In genomic region chr6:144296973-144297372, GRCh38 we compare ENCODE assay signal across 17 cellular contexts. TPM values are rescaled to one million over a fixed set of nuclear protein-coding genes. Genes with fewer than 3 reads are reported as not detected.
DNase-seq lines count a peak whose midpoint lies in the region; ATAC-seq, FAIRE-seq and TF ChIP-seq lines count a peak whose summit lies in the region.
"Had no signal": no experiment of that assay in that cellular context is flagged by ENCODE, and none has a peak within 500 bp of the region (broad histone marks: within the 10 kb centered on the region; RNA-seq: fewer than 3 reads in every experiment).

No MANE protein-coding gene starts in this region.

- H2BK120ac ChIP-seq in IMR-90 (ENCODE audit: low read depth, low read length) = peak overlapping the region; percentile 13; the same call in 1 of the 2 replicates

- H3K36me3 ChIP-seq in IMR-90 (ENCODE audit: control insufficient read depth, insufficient read depth, low read length) = peaks cover 7% of the 10 kb centered on the region
- H3K36me3 ChIP-seq in colonic mucosa = no peaks in the 10 kb centered on the region
- peaks cover 0 to 2% (median 0%) of the 10 kb centered on the region in 4 donors for H3K36me3 ChIP-seq in right lobe of liver
- H3K36me3 ChIP-seq in suprapubic skin = no peaks in the 10 kb centered on the region

- no peak overlapping the region for H4K91ac ChIP-seq in IMR-90 (ENCODE audit: insufficient read depth, low read depth, low read length)

- peak overlapping the region; percentile 76; the same call in 1 of the 2 replicates for H3K14ac ChIP-seq in IMR-90 (replicated peaks; ENCODE audit: low read depth, low read length)

- no peak overlapping the region for H2AK9ac ChIP-seq in IMR-90 (replicated peaks; ENCODE audit: low read depth, low read length, poor library complexity)

- CTCF ChIA-PET in IMR-90 (lab: Yijun Ruan, JAX) = no interaction called here

- no peak for TF ChIP-seq POLR2A in IMR-90 (IDR thresholded peaks at IDR 0.05; ENCODE audit: low read depth, low read length)
- TF ChIP-seq POLR2A in right lobe of liver (IDR thresholded peaks at IDR 0.05) = no peak
- no peak for TF ChIP-seq POLR2A in suprapubic skin (IDR thresholded peaks at IDR 0.05)

- no peak overlapping the region for H3K56ac ChIP-seq in IMR-90 (ENCODE audit: extremely low read depth, insufficient read depth, low read length)

- H3K9me3 ChIP-seq in IMR-90 (ENCODE audit: control insufficient read depth, insufficient read depth, low read length) (no peaks in the 10 kb centered on the region), colonic mucosa (no peaks in the 10 kb centered on the region), right lobe of liver (no peaks in the 10 kb centered on the region), suprapubic skin (no peaks in the 10 kb centered on the region)

- intact Hi-C loops in IMR-90 (cut with micrococcal nuclease) = no loop called here
- intact Hi-C loops in colonic mucosa (cut with DNase I) = no loop called here
- intact Hi-C loops in right lobe of liver (cut with DNase I) = no loop called here

- H3K4me2 ChIP-seq in IMR-90 (ENCODE audit: low read depth, low read length) = no peak overlapping the region

- FAIRE-seq in frontal cortex (lab: Jason Lieb, UNC) = no peak
- FAIRE-seq: GM12878, H54, kidney had no signal

- H3K18ac ChIP-seq in IMR-90 (ENCODE audit: low read depth, low read length) = peak overlapping the region; percentile 28; the same call in 1 of the 2 replicates

- H3K4me3 ChIP-seq in IMR-90 (ENCODE audit: insufficient read depth, low read depth, low read length) = no peak overlapping the region
- H3K4me3 ChIP-seq in colonic mucosa = no peak overlapping the region
- H3K4me3 ChIP-seq in right lobe of liver = no peak overlapping the region
- no peak overlapping the region for H3K4me3 ChIP-seq in suprapubic skin
- H3K4me3 ChIP-seq: dorsolateral prefrontal cortex, GM12878 had no signal

- H4K5ac ChIP-seq in IMR-90 (ENCODE audit: low read depth, low read length) = no peak overlapping the region

- TF ChIP-seq CTCF in IMR-90 (conservative IDR thresholded peaks at IDR 0.05; ENCODE audit: low read depth, low read length) (no peak), colonic mucosa (IDR thresholded peaks at IDR 0.05) (no peak), right lobe of liver (IDR thresholded peaks at IDR 0.05) (no peak), suprapubic skin (IDR thresholded peaks at IDR 0.05) (no peak)

- H3K4me1 ChIP-seq in IMR-90 (ENCODE audit: control insufficient read depth, insufficient read depth, low read length) (peaks cover 10% of the 10 kb centered on the region), colonic mucosa (no peaks in the 10 kb centered on the region), right lobe of liver (peaks cover 0 to 30% (median 7%) of the 10 kb centered on the region in 4 donors), suprapubic skin (peaks cover 41% of the 10 kb centered on the region)

- dilution Hi-C loops in IMR-90 (cut with HindIII; ENCODE audit: low sequenced_read_pairs, unreplicated experiment) = no loop called here

- H3K79me1 ChIP-seq in IMR-90 (ENCODE audit: low read depth in 1 of 2, low read length in 2 of 2) = peaks cover 45 to 68% of the 10 kb centered on the region in 2 experiments

- H4K20me1 ChIP-seq in IMR-90 (ENCODE audit: insufficient read depth, low read length) = no peaks in the 10 kb centered on the region; the same call in 1 of the 2 replicates

- H2BK5ac ChIP-seq in IMR-90 (ENCODE audit: low read depth, low read length, poor library complexity, severe bottlenecking) = no peak overlapping the region

- WGBS in IMR-90 (ENCODE audit: extremely low coverage in 2 of 2, insufficient read length in 1 of 2), 2 experiments = no CpG with 5 or more reads among the region's 2 CpGs
- 6% methylated on average over 2 of the region's 2 CpGs for WGBS in right lobe of liver (ENCODE audit: insufficient coverage, low coverage, low lambda C conversion rate, missing lambda C conversion rate)
- 24% methylated on average over 2 of the region's 2 CpGs for WGBS in suprapubic skin

- H3K9ac ChIP-seq in IMR-90 (ENCODE audit: low read depth, low read length) = no peak overlapping the region
- H3K9ac ChIP-seq in colonic mucosa (ENCODE audit: low read depth in 2 of 2, low read length in 2 of 2) = no peak overlapping the region

- no peak for ATAC-seq in IMR-90 (ENCODE audit: low read depth)
- peak; percentile 74 to 87 (median 79) for ATAC-seq in right lobe of liver
- ATAC-seq in HG03280 (IDR thresholded peaks at IDR 0.05; ENCODE audit: unreplicated experiment) = no peak
- ATAC-seq: foreskin keratinocyte, GM12878 had no signal

- no peak overlapping the region for H3K23ac ChIP-seq in IMR-90 (ENCODE audit: low read depth, low read length)

- H4K8ac ChIP-seq in IMR-90 (ENCODE audit: low read depth in 2 of 2, low read length in 2 of 2) = no peak overlapping the region

- DNase-seq in IMR-90 = no peak
- DNase-seq in colonic mucosa = no peak
- DNase-seq in right lobe of liver = peak; percentile 60 to 78 (median 65)
- DNase-seq in suprapubic skin (ENCODE audit: low spot score in 2 of 2) = no peak
- DNase-seq in activated naive CD4-positive, alpha-beta T cell (lab: John Stamatoyannopoulos, UW) = no peak
- DNase-seq in midbrain (lab: John Stamatoyannopoulos, UW) = no peak
- DNase-seq in frontal cortex (ENCODE audit: low spot score in 2 of 2) = no peak
- DNase-seq: activated naive CD8-positive, alpha-beta T cell treated with anti-CD3 and anti-CD28 coated beads for 36 hours; dorsolateral prefrontal cortex; foreskin keratinocyte; kidney; NCI-H1092 treated with DMSO at 0.1 percent for 48 hours; NCI-H524 treated with DMSO at 0.1 percent for 48 hours; stimulated activated CD8-positive, alpha-beta memory T cell treated with anti-CD3 and anti-CD28 coated beads, Interleukin-4, amount 100 ng/mL, for 48 hours had no signal

- in situ Hi-C loops in IMR-90 (cut with MboI; ENCODE audit: low sequenced_read_pairs) = no loop called here

- peak overlapping the region; percentile 49 for H2BK20ac ChIP-seq in IMR-90 (ENCODE audit: low read depth, low read length)

- H3K27me3 ChIP-seq in IMR-90 (ENCODE audit: control insufficient read depth, insufficient read depth, low read length) (no peaks in the 10 kb centered on the region), colonic mucosa (no peaks in the 10 kb centered on the region), right lobe of liver (no peaks in the 10 kb centered on the region), suprapubic skin (no peaks in the 10 kb centered on the region)
- H3K27me3 ChIP-seq: dorsolateral prefrontal cortex, foreskin keratinocyte had no signal

- no peak for TF ChIP-seq RAD21 in IMR-90 (IDR thresholded peaks at IDR 0.05; ENCODE audit: low read length)

- POLR2A ChIA-PET in IMR-90 (lab: Charles Lee; ENCODE audit: unreplicated experiment) = no interaction called here

- no TSS peak for BruUV-seq in IMR-90 (replicated peaks; lab: Mats Ljungman, UMichigan)

- H3K27ac ChIP-seq in IMR-90 (ENCODE audit: insufficient read depth, low read length) (no peak overlapping the region), colonic mucosa (peak overlapping the region; percentile 24), right lobe of liver (peak overlapping the region; percentile 14 to 46 (median 35)), suprapubic skin (peak overlapping the region; percentile 62)
- H3K27ac ChIP-seq: foreskin keratinocyte had no signal

- TF ChIP-seq EP300 in suprapubic skin (IDR thresholded peaks at IDR 0.05) = no peak

- H2AK5ac ChIP-seq in IMR-90 (ENCODE audit: low read depth, low read length) = 0 out of 2 replicates have a peak overlapping the region, but pooled peaks have one; percentile 27

- no peak overlapping the region for H2BK15ac ChIP-seq in IMR-90 (ENCODE audit: low read depth, low read length)

- peaks cover 9% of the 10 kb centered on the region; the same call in 1 of the 2 replicates for H3K9me1 ChIP-seq in IMR-90 (ENCODE audit: insufficient read depth, low read length)

- no peak overlapping the region for H2AFZ ChIP-seq in IMR-90 (replicated peaks; ENCODE audit: low read length, poor library complexity)

- H3K4ac ChIP-seq in IMR-90 (ENCODE audit: low read depth, low read length) = peak overlapping the region; percentile 28; the same call in 1 of the 2 replicates

TF ChIP-seq in IMR-90, 13 proteins besides CTCF, POLR2A, EP300 and RAD21 (continues in another document):
- TF ChIP-seq ELK1 (IDR thresholded peaks at IDR 0.05; ENCODE audit: borderline replicate concordance, low read depth, low read length) = no peak
- TF ChIP-seq RFX5 (IDR thresholded peaks at IDR 0.05; ENCODE audit: low read depth, low read length) = no peak
- TF ChIP-seq MAFK (IDR thresholded peaks at IDR 0.05; ENCODE audit: low read depth, low read length) = no peak
- no peak for TF ChIP-seq MAZ (IDR thresholded peaks at IDR 0.05; ENCODE audit: borderline replicate concordance, low read depth, low read length)
- no peak for TF ChIP-seq CHD1 (IDR thresholded peaks at IDR 0.05; ENCODE audit: low read depth, low read length)
- no peak for TF ChIP-seq SMC3 (IDR thresholded peaks at IDR 0.05; ENCODE audit: low read depth, low read length)
- TF ChIP-seq RCOR1 (IDR thresholded peaks at IDR 0.05; ENCODE audit: insufficient replicate concordance, low read length) = no peak
- no peak for TF ChIP-seq MXI1 (IDR thresholded peaks at IDR 0.05; ENCODE audit: borderline replicate concordance, low read depth, low read length)
- TF ChIP-seq NFE2L2 (IDR thresholded peaks at IDR 0.05; ENCODE audit: low read depth, low read length) = no peak
- TF ChIP-seq FOS (IDR thresholded peaks at IDR 0.05; ENCODE audit: low read depth, low read length) = no peak

RNA-seq across cellular contexts. Expression of gene UTRN, which starts 11.8 kb away (rescaled TPM):
- total RNA-seq in IMR-90 (2012; rRNA removed) (83.5 and 91.4 TPM in 2 replicates), colonic mucosa (10 to 100 TPM; 72.7 to 80.1 TPM), right lobe of liver (10 to 100 TPM; 27.7 to 66.5 (median 40.8) TPM), suprapubic skin (100 to 1,000 TPM in 2 of 4 donors, 10 to 100 TPM in 2; 76.1 to 147 (median 93.1) TPM), frontal cortex (33.8 TPM)
- polyA plus RNA-seq in IMR-90 (2012; rRNA removed) = 17.3 and 18.7 TPM in 2 replicates
- 6.6 and 11.2 TPM in 2 replicates for polyA plus RNA-seq in IMR-90 (2012; cell fraction: cytosol; rRNA removed)
- polyA plus RNA-seq in IMR-90 (2012; cell fraction: nucleus; rRNA removed; ENCODE audit: low replicate concordance) = 11.9 and 27.9 TPM in 2 replicates

Comparison
In these comparisons a context has a peak if more than half of its experiments do, and no peak if none do; other contexts are left out.
1. ATAC-seq: peak in right lobe of liver (4 of 4); none in IMR-90 (single experiment) and HG03280 (single experiment).
2. DNase-seq: peak in right lobe of liver (3 of 3); none in IMR-90 (single experiment), colonic mucosa (single experiment), suprapubic skin (0 of 2), activated naive CD4-positive, alpha-beta T cell (0 of 4), midbrain (single experiment) and frontal cortex (0 of 2).